In genomic region chr3:173529062-173529711, GRCh38 we compare ENCODE assay signal across 7 cellular contexts.
DNase-seq lines count a peak whose midpoint lies in the region; ATAC-seq and TF ChIP-seq lines count a peak whose summit lies in the region.

No MANE protein-coding gene starts in this region.

- peak overlapping the region; percentile 11; the same call in 1 of the 2 replicates for H3K4me2 ChIP-seq in MM.1S (ENCODE audit: low read depth, low read length)

- in situ Hi-C loops in transverse colon (cut with MboI; ENCODE audit: low pct_ligation_motif_present in 1 of 4, low pct_unique_long_range_greater_than_20kb in 1 of 4, low sequenced_read_pairs in 3 of 4) = loop anchor here in 1 of 4 donors (25.0 kb wide), 1 partner anchor 92 kb away; no protein-coding TSS in a partner anchor

- no peaks in the 10 kb centered on the region for H3K4me1 ChIP-seq in MM.1S (ENCODE audit: low read length)
- no peaks in the 10 kb centered on the region for H3K4me1 ChIP-seq in transverse colon
- H3K4me1 ChIP-seq in uterus = no peaks in the 10 kb centered on the region

- H2AFZ ChIP-seq in MM.1S (ENCODE audit: low read length) = peak overlapping the region; percentile 40

- H3K9ac ChIP-seq in MM.1S (ENCODE audit: low read length) = no peak overlapping the region

- no peak overlapping the region for H3K27ac Mint-ChIP-seq in chondrocyte (ENCODE audit: unreplicated experiment)

- no peaks in the 10 kb centered on the region for H3F3A ChIP-seq in MM.1S (ENCODE audit: insufficient read depth, low read length)

- peak; percentile 99 for ATAC-seq in GM18511 (IDR thresholded peaks at IDR 0.05; ENCODE audit: unreplicated experiment)

- TF ChIP-seq EP300 in transverse colon (IDR thresholded peaks at IDR 0.05; ENCODE audit: low read depth) = no peak

- no peak overlapping the region for H3K4me3 Mint-ChIP-seq in chondrocyte (ENCODE audit: unreplicated experiment)

- TF ChIP-seq POLR2A in transverse colon (IDR thresholded peaks at IDR 0.05) (no peak), uterus (IDR thresholded peaks at IDR 0.05) (no peak)

- H3K27me3 Mint-ChIP-seq in chondrocyte (ENCODE audit: low read depth) = no peaks in the 10 kb centered on the region

- no peaks in the 10 kb centered on the region for H4K20me1 ChIP-seq in MM.1S (ENCODE audit: insufficient read depth, low read length)

- CTCF ChIA-PET in HEK293T (lab: Yijun Ruan, JAX) = no interaction called here

- no peaks in the 10 kb centered on the region for H3K4me1 Mint-ChIP-seq in chondrocyte (ENCODE audit: low read depth)

- DNase-seq in HEK293T (ENCODE audit: extremely low spot score) = peak; percentile 39
- DNase-seq in MM.1S = peak; percentile 88
- no peak for DNase-seq in chondrocyte (ENCODE audit: low spot score)
- no peak for DNase-seq in transverse colon
- DNase-seq in uterus = no peak
- no peak for DNase-seq in activated T-cell treated with anti-CD3 and anti-CD28 coated beads for 4 hours

- 43% methylated on average over 8 of the region's 8 CpGs; no CpG with 5 or more reads in 1 of the 2 donors for WGBS in transverse colon (ENCODE audit: low coverage in 1 of 2), 2 donors

- TF ChIP-seq CTCF in MM.1S (IDR thresholded peaks at IDR 0.05; ENCODE audit: low read length) (peak; percentile 95), chondrocyte (IDR thresholded peaks at IDR 0.05) (peak; percentile 45), transverse colon (IDR thresholded peaks at IDR 0.05) (peak in 4 of 5 experiments; percentile 9 to 38 (median 23)), uterus (IDR thresholded peaks at IDR 0.05) (no peak)

- no peaks in the 10 kb centered on the region for H3K9me2 ChIP-seq in MM.1S (replicated peaks; ENCODE audit: insufficient read depth, low read length)

- peaks cover 33% of the 10 kb centered on the region for H3K9me3 Mint-ChIP-seq in chondrocyte (ENCODE audit: low read depth)

- H3K36me3 ChIP-seq in MM.1S (replicated peaks; ENCODE audit: insufficient read depth, low read length) = no peaks in the 10 kb centered on the region
- no peaks in the 10 kb centered on the region for H3K36me3 ChIP-seq in transverse colon
- no peaks in the 10 kb centered on the region for H3K36me3 ChIP-seq in uterus

- H3K9me3 ChIP-seq in MM.1S (replicated peaks; ENCODE audit: insufficient read depth, low read length) (no peaks in the 10 kb centered on the region), transverse colon (no peaks in the 10 kb centered on the region), uterus (peaks cover 0 to 4% of the 10 kb centered on the region in 2 donors)

- H3K27ac ChIP-seq in MM.1S (ENCODE audit: low read length) (no peak overlapping the region), transverse colon (no peak overlapping the region), uterus (no peak overlapping the region)

- H3K4me3 ChIP-seq in MM.1S (ENCODE audit: low read length) (no peak overlapping the region), transverse colon (no peak overlapping the region), uterus (no peak overlapping the region)

- peaks cover 3% of the 10 kb centered on the region for H3K36me3 Mint-ChIP-seq in chondrocyte (ENCODE audit: low read depth)

- H3K27me3 ChIP-seq in MM.1S (replicated peaks; ENCODE audit: insufficient read depth, low read length) = no peaks in the 10 kb centered on the region
- H3K27me3 ChIP-seq in transverse colon = no peaks in the 10 kb centered on the region
- no peaks in the 10 kb centered on the region for H3K27me3 ChIP-seq in uterus

- intact Hi-C loops in transverse colon (cut with DNase I; ENCODE audit: low total_unique reads) (no loop called here), uterus (cut with DNase I; ENCODE audit: low total_unique reads) (no loop called here)

- POLR2A ChIA-PET in HEK293T (lab: Yijun Ruan, JAX) = no interaction called here

- no peaks in the 10 kb centered on the region for H3K79me2 ChIP-seq in MM.1S (ENCODE audit: low read length)

TF ChIP-seq in HEK293T, 16 proteins besides CTCF, POLR2A, EP300 and RAD21:
- TF ChIP-seq BHLHE40 (IDR thresholded peaks at IDR 0.05; ENCODE audit: borderline replicate concordance) = no peak
- no peak for TF ChIP-seq ZNF384 (IDR thresholded peaks at IDR 0.05)
- TF ChIP-seq NFRKB (IDR thresholded peaks at IDR 0.05) = no peak
- TF ChIP-seq HDGF (IDR thresholded peaks at IDR 0.05; ENCODE audit: borderline replicate concordance) = no peak
- no peak for TF ChIP-seq LEF1 (IDR thresholded peaks at IDR 0.05; ENCODE audit: borderline replicate concordance)
- no peak for TF ChIP-seq L3MBTL2 (conservative IDR thresholded peaks at IDR 0.05)
- no peak for TF ChIP-seq ARNT (IDR thresholded peaks at IDR 0.05)
- TF ChIP-seq CTBP1 (IDR thresholded peaks at IDR 0.05; ENCODE audit: borderline replicate concordance) = no peak
- no peak for TF ChIP-seq FOXK2 (IDR thresholded peaks at IDR 0.05)
- TF ChIP-seq SP1 (IDR thresholded peaks at IDR 0.05) = no peak
- no peak for TF ChIP-seq FOXA1 (IDR thresholded peaks at IDR 0.05)
- TF ChIP-seq FOXM1 (IDR thresholded peaks at IDR 0.05; ENCODE audit: borderline replicate concordance) = no peak
- no peak for TF ChIP-seq PKNOX1 (IDR thresholded peaks at IDR 0.05)
- TF ChIP-seq TARDBP (IDR thresholded peaks at IDR 0.05) = no peak
- no peak for TF ChIP-seq SUZ12 (IDR thresholded peaks at IDR 0.05)

Comparison
In these comparisons a context has a peak if more than half of its experiments do, and no peak if none do; other contexts are left out.
1. DNase-seq: peak in HEK293T (single experiment) and MM.1S (single experiment); none in chondrocyte (single experiment), transverse colon (single experiment), uterus (0 of 2) and activated T-cell treated with anti-CD3 and anti-CD28 coated beads for 4 hours (single experiment).
2. CTCF ChIP-seq: peak in MM.1S (single experiment), chondrocyte (single experiment) and transverse colon (4 of 5); none in uterus (0 of 4).